Comparison of ENCODE assay signal across 17 cellular contexts in the genomic region with DNA sequence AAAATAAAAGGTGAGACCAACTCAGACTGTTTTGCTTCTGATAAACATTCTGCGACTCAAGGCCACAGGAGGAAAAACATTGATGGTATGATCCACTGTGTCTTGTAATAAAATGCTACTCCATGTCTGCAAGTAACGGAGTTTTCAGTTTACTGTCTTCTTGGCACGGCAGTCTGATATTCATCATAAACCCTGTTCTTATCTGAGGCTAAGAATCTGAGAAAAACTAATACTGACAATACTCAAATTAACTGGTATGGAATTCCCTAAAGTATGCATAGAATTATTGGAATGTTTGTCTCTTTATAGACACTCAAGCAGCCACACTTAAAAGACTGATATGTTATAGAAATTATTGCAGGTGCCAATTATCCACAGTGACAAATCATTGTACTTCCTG.
A peak's percentile ranks its signal among the peaks of the same experiment; 100 is the strongest.
DNase-seq lines count a peak whose midpoint lies in the region; ATAC-seq and TF ChIP-seq lines count a peak whose summit lies in the region.
"Had no signal": no experiment of that assay in that cellular context is flagged by ENCODE, and none has a peak within 500 bp of the region (broad histone marks: within the 10 kb centered on the region; RNA-seq: fewer than 3 reads in every experiment).

No MANE protein-coding gene starts in this region.

- no peak overlapping the region for H3K14ac ChIP-seq in mesenchymal stem cell (ENCODE audit: low read length in 2 of 2)

- H3K27ac ChIP-seq in mesenchymal stem cell (ENCODE audit: low read length, poor library complexity, severe bottlenecking), result peak overlapping the region; percentile 10
- H3K27ac ChIP-seq: A549, C4-2B had no signal

- H3K9me3 ChIP-seq in mesenchymal stem cell (ENCODE audit: control insufficient read depth, low read length), result no peaks in the 10 kb centered on the region
- H3K9me3 ChIP-seq: A549, BE2C had no signal

- ATAC-seq in activated naive CD8-positive, alpha-beta T cell treated with anti-CD3 and anti-CD28 coated beads, Interleukin-2, amount 50 U/mL, for 24 hours, result no peak
- no peak for ATAC-seq in HG03439 (IDR thresholded peaks at IDR 0.05; ENCODE audit: unreplicated experiment)
- ATAC-seq: A549 had no signal

- H2BK12ac ChIP-seq in mesenchymal stem cell (ENCODE audit: low read length in 2 of 2), result no peak overlapping the region

- H3K27ac Mint-ChIP-seq in HFFc6, result peak overlapping the region; percentile 74
- H3K27ac Mint-ChIP-seq in activated T-cell treated with anti-CD3 and anti-CD28 coated beads, Interleukin-2, amount 50 U/mL, for 24 hours, result no peak overlapping the region
- H3K27ac Mint-ChIP-seq in activated naive CD8-positive, alpha-beta T cell treated with anti-CD3 and anti-CD28 coated beads, Interleukin-2, amount 50 U/mL, for 24 hours, result no peak overlapping the region
- H3K27ac Mint-ChIP-seq: CD4-positive, alpha-beta memory T cell; H9; IgD-negative memory B cell had no signal

- 48% methylated on average over 3 of the region's 3 CpGs for WGBS in mesenchymal stem cell

- peaks cover 25% of the 10 kb centered on the region for H3K36me3 Mint-ChIP-seq in HFFc6 (ENCODE audit: low read depth)
- no peaks in the 10 kb centered on the region for H3K36me3 Mint-ChIP-seq in activated T-cell treated with anti-CD3 and anti-CD28 coated beads, Interleukin-2, amount 50 U/mL, for 24 hours (ENCODE audit: low read depth)
- H3K36me3 Mint-ChIP-seq in activated naive CD8-positive, alpha-beta T cell treated with anti-CD3 and anti-CD28 coated beads, Interleukin-2, amount 50 U/mL, for 24 hours (ENCODE audit: low read depth), result peaks cover 6% of the 10 kb centered on the region
- H3K36me3 Mint-ChIP-seq: CD4-positive, alpha-beta memory T cell had no signal

- no peak overlapping the region for H3K4ac ChIP-seq in mesenchymal stem cell (ENCODE audit: low read depth in 1 of 2, low read length in 2 of 2)

- peak; percentile 33 for DNase-seq in HFFc6
- DNase-seq in amniotic epithelial cell (ENCODE audit: low read depth), result peak; percentile 21
- DNase-seq in mesenchymal stem cell, result no peak
- no peak for DNase-seq in activated T-cell treated with anti-CD3 and anti-CD28 coated beads, Interleukin-2, amount 50 U/mL, for 24 hours
- no peak for DNase-seq in activated naive CD8-positive, alpha-beta T cell treated with anti-CD3 and anti-CD28 coated beads, Interleukin-2, amount 50 U/mL, for 24 hours
- DNase-seq in SHP77 treated with DMSO at 0.1 percent for 48 hours (lab: John Stamatoyannopoulos, UW), result no peak
- DNase-seq: BE2C; CD4-positive, alpha-beta memory T cell; DMS79; GF-D8; GOT3; H9; KG1 had no signal

- H3K36me3 ChIP-seq in mesenchymal stem cell (ENCODE audit: control insufficient read depth in 1 of 2, insufficient read depth in 2 of 2, low read depth in 1 of 2, low read length in 2 of 2), result peaks cover 0 to 11% of the 10 kb centered on the region in 2 experiments

- no peak overlapping the region for H3K18ac ChIP-seq in mesenchymal stem cell (ENCODE audit: low read depth in 1 of 2, low read length in 2 of 2)

- no peak overlapping the region for H3K23ac ChIP-seq in mesenchymal stem cell (ENCODE audit: low read length in 2 of 2)

- H4K91ac ChIP-seq in mesenchymal stem cell (ENCODE audit: low read length), result no peak overlapping the region

- no peaks in the 10 kb centered on the region for H3K27me3 ChIP-seq in mesenchymal stem cell (ENCODE audit: control insufficient read depth in 1 of 2, insufficient read depth in 1 of 2, low read length in 2 of 2)
- H3K27me3 ChIP-seq: BE2C had no signal

- H2BK15ac ChIP-seq in mesenchymal stem cell (ENCODE audit: low read depth, poor library complexity, severe bottlenecking), result no peak overlapping the region

- no peak for TF ChIP-seq CTCF in HFFc6 (IDR thresholded peaks at IDR 0.05)

- H3K4me1 Mint-ChIP-seq in HFFc6 (ENCODE audit: low read depth), result peaks cover 84% of the 10 kb centered on the region
- peaks cover 27% of the 10 kb centered on the region for H3K4me1 Mint-ChIP-seq in activated T-cell treated with anti-CD3 and anti-CD28 coated beads, Interleukin-2, amount 50 U/mL, for 24 hours (ENCODE audit: low read depth)
- H3K4me1 Mint-ChIP-seq in activated naive CD8-positive, alpha-beta T cell treated with anti-CD3 and anti-CD28 coated beads, Interleukin-2, amount 50 U/mL, for 24 hours, result peaks cover 48% of the 10 kb centered on the region
- H3K4me1 Mint-ChIP-seq: IgD-negative memory B cell had no signal

- H2AFZ ChIP-seq in mesenchymal stem cell (ENCODE audit: low read depth, low read length), result no peak overlapping the region

- H3K27me3 Mint-ChIP-seq in HFFc6 (ENCODE audit: insufficient read depth), result no peaks in the 10 kb centered on the region
- H3K27me3 Mint-ChIP-seq in activated T-cell treated with anti-CD3 and anti-CD28 coated beads, Interleukin-2, amount 50 U/mL, for 24 hours, result no peaks in the 10 kb centered on the region
- no peaks in the 10 kb centered on the region for H3K27me3 Mint-ChIP-seq in activated naive CD8-positive, alpha-beta T cell treated with anti-CD3 and anti-CD28 coated beads, Interleukin-2, amount 50 U/mL, for 24 hours

- no peaks in the 10 kb centered on the region for H3K79me1 ChIP-seq in mesenchymal stem cell (replicated peaks; ENCODE audit: low read length, poor library complexity, severe bottlenecking)

- peak overlapping the region; percentile 52 for H3K4me3 Mint-ChIP-seq in HFFc6
- no peak overlapping the region for H3K4me3 Mint-ChIP-seq in activated T-cell treated with anti-CD3 and anti-CD28 coated beads, Interleukin-2, amount 50 U/mL, for 24 hours
- H3K4me3 Mint-ChIP-seq in activated naive CD8-positive, alpha-beta T cell treated with anti-CD3 and anti-CD28 coated beads, Interleukin-2, amount 50 U/mL, for 24 hours, result no peak overlapping the region
- H3K4me3 Mint-ChIP-seq: CD4-positive, alpha-beta memory T cell; H9; IgD-negative memory B cell had no signal

- H2BK120ac ChIP-seq in mesenchymal stem cell (ENCODE audit: low read depth, low read length), result no peak overlapping the region

- H3K4me1 ChIP-seq in mesenchymal stem cell (ENCODE audit: control insufficient read depth, insufficient read depth, low read depth, low read length), result peaks cover 7% of the 10 kb centered on the region
- H3K4me1 ChIP-seq: BE2C had no signal

- no peak overlapping the region for H4K8ac ChIP-seq in mesenchymal stem cell (ENCODE audit: low read length)

- H3K4me2 ChIP-seq in mesenchymal stem cell (ENCODE audit: low read length, poor library complexity, severe bottlenecking), result no peak overlapping the region
- H3K4me2 ChIP-seq: A549 had no signal

- H3K9me3 Mint-ChIP-seq in HFFc6, result no peaks in the 10 kb centered on the region
- no peaks in the 10 kb centered on the region for H3K9me3 Mint-ChIP-seq in activated T-cell treated with anti-CD3 and anti-CD28 coated beads, Interleukin-2, amount 50 U/mL, for 24 hours
- peaks cover 5% of the 10 kb centered on the region for H3K9me3 Mint-ChIP-seq in activated naive CD8-positive, alpha-beta T cell treated with anti-CD3 and anti-CD28 coated beads, Interleukin-2, amount 50 U/mL, for 24 hours
- H3K9me3 Mint-ChIP-seq: CD4-positive, alpha-beta memory T cell; H9; IgD-negative memory B cell had no signal

- no peak overlapping the region for H3K9ac ChIP-seq in mesenchymal stem cell (ENCODE audit: low read length)

- H2AK5ac ChIP-seq in mesenchymal stem cell (ENCODE audit: low read length, severe bottlenecking), result no peak overlapping the region

- H3K4me3 ChIP-seq in mesenchymal stem cell (ENCODE audit: insufficient read depth in 1 of 2, low read depth in 1 of 2, low read length in 2 of 2), result no peak overlapping the region
- H3K4me3 ChIP-seq: A549 had no signal

- no peak overlapping the region for H2BK5ac ChIP-seq in mesenchymal stem cell (ENCODE audit: low read depth, low read length, poor library complexity, severe bottlenecking)

Comparison
In these comparisons a context has a peak if more than half of its experiments do, and no peak if none do; other contexts are left out.
1. DNase-seq: peak in HFFc6 (single experiment) and amniotic epithelial cell (single experiment); none in mesenchymal stem cell (single experiment), activated T-cell treated with anti-CD3 and anti-CD28 coated beads, Interleukin-2, amount 50 U/mL, for 24 hours (single experiment), activated naive CD8-positive, alpha-beta T cell treated with anti-CD3 and anti-CD28 coated beads, Interleukin-2, amount 50 U/mL, for 24 hours (single experiment) and SHP77 treated with DMSO at 0.1 percent for 48 hours (single experiment).